Comparison of ENCODE assay signal across 30 cellular contexts in genomic region chrX:16842684-16843083, GRCh38. TPM values are rescaled to one million over a fixed set of nuclear protein-coding genes. Genes with fewer than 3 reads are reported as not detected.
A peak's percentile ranks its signal among the peaks of the same experiment; 100 is the strongest.
DNase-seq lines count a peak whose midpoint lies in the region; ATAC-seq and TF ChIP-seq lines count a peak whose summit lies in the region.
"Had no signal": no experiment of that assay in that cellular context is flagged by ENCODE, and none has a peak within 500 bp of the region (broad histone marks: within the 10 kb centered on the region; RNA-seq: fewer than 3 reads in every experiment).

No MANE protein-coding gene starts in this region.

- ATAC-seq in gastroesophageal sphincter (no peak), HG02571 (IDR thresholded peaks at IDR 0.05; ENCODE audit: unreplicated experiment) (no peak)
- ATAC-seq: A549; effector memory CD8-positive, alpha-beta T cell had no signal

- CTCF ChIA-PET in activated naive CD4-positive, alpha-beta T cell treated with anti-CD3 and anti-CD28 coated beads for 36 hours (lab: Charles Lee), result no interaction called here
- CTCF ChIA-PET in activated naive CD4-positive, alpha-beta T cell treated with anti-CD3 and anti-CD28 coated beads, Interleukin-2, amount 10 ng/mL, durations not matched to agents 7 days and 5 days (lab: Charles Lee), result no interaction called here

- intact Hi-C loops in activated naive CD4-positive, alpha-beta T cell treated with anti-CD3 and anti-CD28 coated beads for 36 hours (cut with micrococcal nuclease), result no loop called here

- WGBS in gastroesophageal sphincter (ENCODE audit: low coverage in 1 of 2), 2 donors, result 51 to 93% methylated on average over 3 of the region's 3 CpGs

- no peak for DNase-seq in activated naive CD4-positive, alpha-beta T cell treated with anti-CD3 and anti-CD28 coated beads for 36 hours
- no peak for DNase-seq in activated naive CD4-positive, alpha-beta T cell treated with anti-CD3 and anti-CD28 coated beads, Interleukin-2, amount 10 ng/mL, durations not matched to agents 7 days and 5 days
- no peak for DNase-seq in activated naive CD8-positive, alpha-beta T cell treated with anti-CD3 and anti-CD28 coated beads for 36 hours
- DNase-seq in type B pancreatic cell (ENCODE audit: extremely low spot score, unreplicated experiment) (no peak), cerebellum (ENCODE audit: low spot score) (no peak), DMS 273 treated with DMSO at 0.1 percent for 48 hours (lab: John Stamatoyannopoulos, UW) (no peak)
- DNase-seq: activated CD4-positive, alpha-beta T cell treated with anti-CD3 and anti-CD28 coated beads, Interleukin-2, amount 50 U/mL, for 4 hours; activated naive CD4-positive, alpha-beta T cell; effector memory CD8-positive, alpha-beta T cell; glutamatergic neuron; GOT3; kidney glomerular epithelial cell; MM.1S; NCI-H1436 treated with DMSO at 0.1 percent for 48 hours; NCI-H526 treated with DMSO at 0.1 percent for 48 hours; occipital lobe; RPMI8226; stimulated activated CD4-positive, alpha-beta T cell treated with anti-CD3 and anti-CD28 coated beads, Interleukin-4, amount 100 ng/mL, for 24 hours; stimulated activated naive CD4-positive, alpha-beta T cell treated with Interleukin-2 at 50 U/mL for 16 hours; transverse colon had no signal

- H3K27ac Mint-ChIP-seq in activated naive CD4-positive, alpha-beta T cell treated with anti-CD3 and anti-CD28 coated beads for 36 hours, result peak overlapping the region; percentile 68
- H3K27ac Mint-ChIP-seq in activated naive CD4-positive, alpha-beta T cell treated with anti-CD3 and anti-CD28 coated beads, Interleukin-2, amount 10 ng/mL, durations not matched to agents 7 days and 5 days, result no peak overlapping the region
- peak overlapping the region; percentile 25 for H3K27ac Mint-ChIP-seq in activated naive CD8-positive, alpha-beta T cell treated with anti-CD3 and anti-CD28 coated beads for 36 hours
- peak overlapping the region; percentile 56 for H3K27ac Mint-ChIP-seq in type B pancreatic cell
- H3K27ac Mint-ChIP-seq: effector memory CD8-positive, alpha-beta T cell had no signal

- no peaks in the 10 kb centered on the region for H3K27me3 Mint-ChIP-seq in activated naive CD4-positive, alpha-beta T cell treated with anti-CD3 and anti-CD28 coated beads for 36 hours (ENCODE audit: low read depth)
- H3K27me3 Mint-ChIP-seq in activated naive CD4-positive, alpha-beta T cell treated with anti-CD3 and anti-CD28 coated beads, Interleukin-2, amount 10 ng/mL, durations not matched to agents 7 days and 5 days, result no peaks in the 10 kb centered on the region
- H3K27me3 Mint-ChIP-seq in activated naive CD8-positive, alpha-beta T cell treated with anti-CD3 and anti-CD28 coated beads for 36 hours, result no peaks in the 10 kb centered on the region
- H3K27me3 Mint-ChIP-seq in type B pancreatic cell, result no peaks in the 10 kb centered on the region
- H3K27me3 Mint-ChIP-seq: effector memory CD8-positive, alpha-beta T cell had no signal

- peaks cover 25% of the 10 kb centered on the region for H3K4me1 Mint-ChIP-seq in activated naive CD4-positive, alpha-beta T cell treated with anti-CD3 and anti-CD28 coated beads for 36 hours (ENCODE audit: low read depth)
- no peaks in the 10 kb centered on the region for H3K4me1 Mint-ChIP-seq in activated naive CD4-positive, alpha-beta T cell treated with anti-CD3 and anti-CD28 coated beads, Interleukin-2, amount 10 ng/mL, durations not matched to agents 7 days and 5 days
- H3K4me1 Mint-ChIP-seq in activated naive CD8-positive, alpha-beta T cell treated with anti-CD3 and anti-CD28 coated beads for 36 hours, result peaks cover 4% of the 10 kb centered on the region
- H3K4me1 Mint-ChIP-seq in type B pancreatic cell (ENCODE audit: unreplicated experiment), result peaks cover 16% of the 10 kb centered on the region

- no peak overlapping the region for H3K4me3 ChIP-seq in gastroesophageal sphincter
- H3K4me3 ChIP-seq: A549, ascending aorta, BLaER1, esophagus muscularis mucosa, lung, SK-N-MC, transverse colon had no signal

- H3K27me3 ChIP-seq in gastroesophageal sphincter, result no peaks in the 10 kb centered on the region
- H3K27me3 ChIP-seq: ascending aorta, BLaER1, esophagus muscularis mucosa, transverse colon had no signal

- H3K9me3 ChIP-seq in gastroesophageal sphincter, result no peaks in the 10 kb centered on the region
- H3K9me3 ChIP-seq: A549, ascending aorta, BLaER1, esophagus muscularis mucosa, transverse colon had no signal

- no peak for TF ChIP-seq EP300 in gastroesophageal sphincter (IDR thresholded peaks at IDR 0.05)

- peak overlapping the region in 3 of 4 donors; percentile 21 to 33 (median 27) for H3K27ac ChIP-seq in gastroesophageal sphincter
- H3K27ac ChIP-seq: A549, BLaER1, SK-N-MC, VCaP had no signal

- TF ChIP-seq POLR2A in gastroesophageal sphincter (IDR thresholded peaks at IDR 0.05), result no peak

- peaks cover 13% of the 10 kb centered on the region for H3K36me3 Mint-ChIP-seq in activated naive CD4-positive, alpha-beta T cell treated with anti-CD3 and anti-CD28 coated beads for 36 hours (ENCODE audit: low read depth)
- peaks cover 25% of the 10 kb centered on the region for H3K36me3 Mint-ChIP-seq in activated naive CD4-positive, alpha-beta T cell treated with anti-CD3 and anti-CD28 coated beads, Interleukin-2, amount 10 ng/mL, durations not matched to agents 7 days and 5 days
- peaks cover 4% of the 10 kb centered on the region for H3K36me3 Mint-ChIP-seq in activated naive CD8-positive, alpha-beta T cell treated with anti-CD3 and anti-CD28 coated beads for 36 hours
- peaks cover 50% of the 10 kb centered on the region for H3K36me3 Mint-ChIP-seq in type B pancreatic cell

- peaks cover 0 to 45% of the 10 kb centered on the region in 2 donors for H3K36me3 ChIP-seq in gastroesophageal sphincter
- H3K36me3 ChIP-seq: transverse colon had no signal

- H3K4me3 Mint-ChIP-seq in activated naive CD4-positive, alpha-beta T cell treated with anti-CD3 and anti-CD28 coated beads for 36 hours, result no peak overlapping the region
- H3K4me3 Mint-ChIP-seq in activated naive CD4-positive, alpha-beta T cell treated with anti-CD3 and anti-CD28 coated beads, Interleukin-2, amount 10 ng/mL, durations not matched to agents 7 days and 5 days, result no peak overlapping the region
- no peak overlapping the region for H3K4me3 Mint-ChIP-seq in activated naive CD8-positive, alpha-beta T cell treated with anti-CD3 and anti-CD28 coated beads for 36 hours
- no peak overlapping the region for H3K4me3 Mint-ChIP-seq in type B pancreatic cell
- H3K4me3 Mint-ChIP-seq: effector memory CD8-positive, alpha-beta T cell; T-helper 2 cell treated with Interferon-gamma antibody and Interleukin-4, amounts not matched to agents 5 μg/mL and 100 μg/mL, for 36 hours had no signal

- peaks cover 0 to 38% (median 4%) of the 10 kb centered on the region in 3 donors for H3K4me1 ChIP-seq in gastroesophageal sphincter
- H3K4me1 ChIP-seq: BLaER1 had no signal

- no peaks in the 10 kb centered on the region for H3K9me3 Mint-ChIP-seq in activated naive CD4-positive, alpha-beta T cell treated with anti-CD3 and anti-CD28 coated beads for 36 hours
- no peaks in the 10 kb centered on the region for H3K9me3 Mint-ChIP-seq in activated naive CD4-positive, alpha-beta T cell treated with anti-CD3 and anti-CD28 coated beads, Interleukin-2, amount 10 ng/mL, durations not matched to agents 7 days and 5 days
- H3K9me3 Mint-ChIP-seq in activated naive CD8-positive, alpha-beta T cell treated with anti-CD3 and anti-CD28 coated beads for 36 hours, result no peaks in the 10 kb centered on the region
- no peaks in the 10 kb centered on the region for H3K9me3 Mint-ChIP-seq in type B pancreatic cell
- H3K9me3 Mint-ChIP-seq: effector memory CD8-positive, alpha-beta T cell; T-helper 2 cell treated with Interferon-gamma antibody and Interleukin-4, amounts not matched to agents 5 μg/mL and 100 μg/mL, for 36 hours had no signal

- no peak for TF ChIP-seq CTCF in gastroesophageal sphincter (IDR thresholded peaks at IDR 0.05)
- TF ChIP-seq CTCF in type B pancreatic cell (conservative IDR thresholded peaks at IDR 0.05), result no peak

RNA-seq across cellular contexts. Expression of gene RBBP7, which starts 27.5 kb away (rescaled TPM):
- total RNA-seq in activated naive CD4-positive, alpha-beta T cell treated with anti-CD3 and anti-CD28 coated beads for 36 hours, result 100 to 1,000 TPM; 213 to 228 TPM
- 100 to 1,000 TPM; 192 TPM for total RNA-seq in activated naive CD8-positive, alpha-beta T cell treated with anti-CD3 and anti-CD28 coated beads for 36 hours
- total RNA-seq in gastroesophageal sphincter, result 100 to 1,000 TPM; 112 to 233 (median 119) TPM
- total RNA-seq in type B pancreatic cell (ENCODE audit: low replicate concordance), result 157 and 202 TPM in 2 replicates
- total RNA-seq in cerebellum, result 64.2 TPM

RNA-seq across cellular contexts. Expression of gene TXLNG, which starts 56.4 kb away (rescaled TPM):
- 10 to 100 TPM; 11.8 to 12.3 TPM for total RNA-seq in activated naive CD4-positive, alpha-beta T cell treated with anti-CD3 and anti-CD28 coated beads for 36 hours
- 10 to 100 TPM; 27.5 to 28.1 TPM for total RNA-seq in activated naive CD8-positive, alpha-beta T cell treated with anti-CD3 and anti-CD28 coated beads for 36 hours
- total RNA-seq in gastroesophageal sphincter (10 to 100 TPM in 3 of 4 donors, 1 to 10 TPM in 1; 9.0 to 16.8 (median 14.3) TPM), type B pancreatic cell (ENCODE audit: low replicate concordance) (24.5 and 27.3 TPM in 2 replicates), cerebellum (10.3 TPM)
